ENCODE assay signal across 1 cellular context in the genomic region with DNA sequence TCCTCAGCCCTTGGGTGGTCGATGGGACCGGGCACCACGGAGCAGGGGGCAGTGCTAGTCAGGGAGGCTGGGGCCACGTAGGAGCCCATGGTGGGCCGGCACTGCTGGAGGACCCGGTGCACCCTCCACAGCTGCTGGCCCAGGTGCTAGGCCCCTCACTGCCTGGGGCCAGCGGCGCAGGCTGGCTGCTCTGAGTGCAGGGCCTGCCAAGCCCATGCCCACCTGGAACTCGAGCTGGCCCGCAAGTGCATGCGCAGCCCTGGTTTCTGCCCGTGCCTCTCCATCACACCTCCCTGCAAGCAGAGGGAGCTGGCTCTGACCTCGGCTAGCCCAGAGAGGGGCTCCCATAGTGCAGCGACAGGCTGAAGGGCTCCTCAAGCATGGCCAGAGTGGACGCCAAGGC.
TF ChIP-seq lines count a peak whose summit lies in the region.

No MANE protein-coding gene starts in this region.

TF ChIP-seq in HepG2, 621 proteins besides CTCF, POLR2A, EP300 and RAD21:
- TF ChIP-seq ZNF850 (CRISPR knock-in tag; conservative IDR thresholded peaks at IDR 0.05) (peak; percentile 97), CC2D1A (CRISPR knock-in tag; IDR thresholded peaks at IDR 0.05) (no peak), AGO2 (optimal IDR thresholded peaks at IDR 0.05; ENCODE audit: low read depth, low read length) (no peak)
TF ChIP-seq in HepG2: peak in this region for 1.
